ENCODE assay signal across 37 cellular contexts in genomic region chr2:72439892-72440291, GRCh38.
"Had no signal": no experiment of that assay in that cellular context is flagged by ENCODE, and none has a peak within 500 bp of the region (broad histone marks: within the 10 kb centered on the region; RNA-seq: fewer than 3 reads in every experiment).

No MANE protein-coding gene starts in this region.

- H3K27me3 Mint-ChIP-seq: activated CD4-positive, alpha-beta memory T cell treated with anti-CD3 and anti-CD28 coated beads, Interleukin-2, amount 10 ng/mL, durations not matched to agents 7 days and 5 days; activated CD4-positive, alpha-beta T cell treated with anti-CD3 and anti-CD28 coated beads for 36 hours; activated CD4-positive, alpha-beta T cell treated with anti-CD3 and anti-CD28 coated beads, Interleukin-2, amount 10 ng/mL, durations not matched to agents 7 days and 5 days; activated CD8-positive, alpha-beta memory T cell treated with anti-CD3 and anti-CD28 coated beads, Interleukin-2, amount 10 ng/mL, durations not matched to agents 7 days and 5 days; activated naive CD4-positive, alpha-beta T cell treated with anti-CD3 and anti-CD28 coated beads, Interleukin-2, amount 10 ng/mL, durations not matched to agents 7 days and 5 days; activated naive CD4-positive, alpha-beta T cell treated with anti-CD3 and anti-CD28 coated beads, Interleukin-2, amount 50 U/mL, for 24 hours; activated naive CD8-positive, alpha-beta T cell; activated naive CD8-positive, alpha-beta T cell treated with anti-CD3 and anti-CD28 coated beads, Interleukin-2, amount 10 ng/mL, durations not matched to agents 7 days and 5 days; activated naive CD8-positive, alpha-beta T cell treated with anti-CD3 and anti-CD28 coated beads, Interleukin-2, amount 50 U/mL, for 24 hours; activated T-cell treated with anti-CD3 and anti-CD28 coated beads, Interleukin-2, amount 50 U/mL, for 24 hours; brain had no signal

- H3K4me1 Mint-ChIP-seq: brain had no signal

- DNase-seq: activated CD4-positive, alpha-beta memory T cell treated with anti-CD3 and anti-CD28 coated beads, Interleukin-2, amount 10 ng/mL, durations not matched to agents 7 days and 5 days; activated CD4-positive, alpha-beta T cell treated with anti-CD3 and anti-CD28 coated beads for 1 hour; activated CD4-positive, alpha-beta T cell treated with anti-CD3 and anti-CD28 coated beads for 36 hours; activated CD4-positive, alpha-beta T cell treated with anti-CD3 and anti-CD28 coated beads for 48 hours; activated CD4-positive, alpha-beta T cell treated with anti-CD3 and anti-CD28 coated beads, Interleukin-2, amount 10 ng/mL, durations not matched to agents 7 days and 5 days; activated CD4-positive, alpha-beta T cell treated with anti-CD3 and anti-CD28 coated beads, Interleukin-2, amount 50 U/mL, for 48 hours; activated CD4-positive, CD25-positive, alpha-beta regulatory T cell; activated CD8-positive, alpha-beta memory T cell treated with anti-CD3 and anti-CD28 coated beads for 24 hours; activated CD8-positive, alpha-beta memory T cell treated with anti-CD3 and anti-CD28 coated beads, Interleukin-2, amount 10 ng/mL, durations not matched to agents 7 days and 5 days; activated CD8-positive, alpha-beta memory T cell treated with anti-CD3 and anti-CD28 coated beads, Interleukin-2, amount 50 U/mL, for 48 hours; activated CD8-positive, alpha-beta T cell treated with anti-CD3 and anti-CD28 coated beads, Interleukin-2, amount 10 ng/mL, durations not matched to agents 7 days and 5 days; activated effector memory CD4-positive, alpha-beta T cell treated with Interleukin-2 at 50 U/mL for 16 hours; activated gamma-delta T cell; activated naive CD4-positive, alpha-beta T cell treated with anti-CD3 and anti-CD28 coated beads, Interleukin-2, amount 10 ng/mL, durations not matched to agents 7 days and 5 days; activated naive CD4-positive, alpha-beta T cell treated with Interleukin-2 at 50 U/mL for 16 hours; activated naive CD8-positive, alpha-beta T cell treated with anti-CD3 and anti-CD28 coated beads, Interleukin-2, amount 10 ng/mL, durations not matched to agents 7 days and 5 days; activated naive CD8-positive, alpha-beta T cell treated with anti-CD3 and anti-CD28 coated beads, Interleukin-2, amount 50 U/mL, for 24 hours; activated T-cell treated with anti-CD3 and anti-CD28 coated beads, Interleukin-2, amount 50 U/mL, for 24 hours; activated T-cell treated with anti-CD3 and anti-CD28 coated beads, Interleukin-2, amount 50 U/mL, for 48 hours; amygdala; anterior cingulate cortex; central memory CD4-positive, alpha-beta T cell; T-helper 1 cell; T-helper 2 cell; T-helper 9 cell had no signal

- H3K4me3 Mint-ChIP-seq: activated CD4-positive, alpha-beta memory T cell treated with anti-CD3 and anti-CD28 coated beads, Interleukin-2, amount 10 ng/mL, durations not matched to agents 7 days and 5 days; activated CD4-positive, alpha-beta T cell treated with anti-CD3 and anti-CD28 coated beads for 36 hours; activated CD4-positive, alpha-beta T cell treated with anti-CD3 and anti-CD28 coated beads, Interleukin-2, amount 10 ng/mL, durations not matched to agents 7 days and 5 days; activated CD8-positive, alpha-beta memory T cell treated with anti-CD3 and anti-CD28 coated beads, Interleukin-2, amount 10 ng/mL, durations not matched to agents 7 days and 5 days; activated CD8-positive, alpha-beta T cell treated with anti-CD3 and anti-CD28 coated beads, Interleukin-2, amount 10 ng/mL, durations not matched to agents 7 days and 5 days; activated naive CD4-positive, alpha-beta T cell treated with anti-CD3 and anti-CD28 coated beads, Interleukin-2, amount 10 ng/mL, durations not matched to agents 7 days and 5 days; activated naive CD4-positive, alpha-beta T cell treated with anti-CD3 and anti-CD28 coated beads, Interleukin-2, amount 50 U/mL, for 24 hours; activated naive CD8-positive, alpha-beta T cell; activated naive CD8-positive, alpha-beta T cell treated with anti-CD3 and anti-CD28 coated beads, Interleukin-2, amount 10 ng/mL, durations not matched to agents 7 days and 5 days; activated naive CD8-positive, alpha-beta T cell treated with anti-CD3 and anti-CD28 coated beads, Interleukin-2, amount 50 U/mL, for 24 hours; activated T-cell treated with anti-CD3 and anti-CD28 coated beads, Interleukin-2, amount 50 U/mL, for 24 hours; brain; T-helper 1 cell treated with Interleukin-12 subunit alpha and Interleukin-12 subunit beta and Interleukin-4 antibody, amounts not matched to agents 30 μg/mL and 1 μg/mL, for 36 hours; T-helper 2 cell treated with Interferon-gamma antibody and Interleukin-4, amounts not matched to agents 5 μg/mL and 100 μg/mL, for 36 hours had no signal

- H3K27ac ChIP-seq: ascending aorta, cardiac muscle cell, VCaP had no signal

- ATAC-seq: activated CD4-positive, alpha-beta T cell treated with anti-CD3 and anti-CD28 coated beads for 36 hours; activated CD4-positive, CD25-positive, alpha-beta regulatory T cell treated with anti-CD3 and anti-CD28 coated beads, Interleukin-2, amount 50 U/mL, for 24 hours; activated CD8-positive, alpha-beta memory T cell treated with anti-CD3 and anti-CD28 coated beads, Interleukin-2, amount 10 ng/mL, durations not matched to agents 7 days and 5 days; activated CD8-positive, alpha-beta T cell treated with anti-CD3 and anti-CD28 coated beads, Interleukin-2, amount 10 ng/mL, durations not matched to agents 7 days and 5 days; activated naive CD8-positive, alpha-beta T cell treated with anti-CD3 and anti-CD28 coated beads, Interleukin-2, amount 50 U/mL, for 24 hours had no signal

- H3K4me3 ChIP-seq: ascending aorta, cardiac muscle cell had no signal

- FAIRE-seq: bronchial epithelial cell, TTC549 had no signal

- H3K27me3 ChIP-seq: ascending aorta, cardiac muscle cell had no signal

- H3K27ac Mint-ChIP-seq: activated CD4-positive, alpha-beta memory T cell treated with anti-CD3 and anti-CD28 coated beads, Interleukin-2, amount 10 ng/mL, durations not matched to agents 7 days and 5 days; activated CD4-positive, alpha-beta T cell treated with anti-CD3 and anti-CD28 coated beads for 36 hours; activated CD4-positive, alpha-beta T cell treated with anti-CD3 and anti-CD28 coated beads, Interleukin-2, amount 10 ng/mL, durations not matched to agents 7 days and 5 days; activated CD8-positive, alpha-beta memory T cell treated with anti-CD3 and anti-CD28 coated beads, Interleukin-2, amount 10 ng/mL, durations not matched to agents 7 days and 5 days; activated CD8-positive, alpha-beta T cell treated with anti-CD3 and anti-CD28 coated beads, Interleukin-2, amount 10 ng/mL, durations not matched to agents 7 days and 5 days; activated naive CD4-positive, alpha-beta T cell treated with anti-CD3 and anti-CD28 coated beads, Interleukin-2, amount 10 ng/mL, durations not matched to agents 7 days and 5 days; activated naive CD4-positive, alpha-beta T cell treated with anti-CD3 and anti-CD28 coated beads, Interleukin-2, amount 50 U/mL, for 24 hours; activated naive CD8-positive, alpha-beta T cell; activated naive CD8-positive, alpha-beta T cell treated with anti-CD3 and anti-CD28 coated beads, Interleukin-2, amount 10 ng/mL, durations not matched to agents 7 days and 5 days; activated naive CD8-positive, alpha-beta T cell treated with anti-CD3 and anti-CD28 coated beads, Interleukin-2, amount 50 U/mL, for 24 hours; activated T-cell treated with anti-CD3 and anti-CD28 coated beads, Interleukin-2, amount 50 U/mL, for 24 hours; activated T-helper 2 cell treated with anti-CD3 and anti-CD28 coated beads, Interferon-gamma antibody, Interleukin-2, Interleukin-4, amounts not matched to agents 10 μg/mL and 5 μg/mL and 100 μg/mL, durations not matched to agents 14 hours and 24 hours and 36 hours; brain; T-helper 1 cell treated with Interleukin-12 subunit alpha and Interleukin-12 subunit beta and Interleukin-4 antibody, amounts not matched to agents 30 μg/mL and 1 μg/mL, for 36 hours; T-helper 2 cell treated with Interferon-gamma antibody and Interleukin-4, amounts not matched to agents 5 μg/mL and 100 μg/mL, for 36 hours had no signal

- H3K4me1 ChIP-seq: ascending aorta had no signal

- H3K36me3 Mint-ChIP-seq: activated naive CD4-positive, alpha-beta T cell treated with anti-CD3 and anti-CD28 coated beads, Interleukin-2, amount 10 ng/mL, durations not matched to agents 7 days and 5 days had no signal

- H3K36me3 ChIP-seq: cardiac muscle cell had no signal
